In the genomic region with DNA sequence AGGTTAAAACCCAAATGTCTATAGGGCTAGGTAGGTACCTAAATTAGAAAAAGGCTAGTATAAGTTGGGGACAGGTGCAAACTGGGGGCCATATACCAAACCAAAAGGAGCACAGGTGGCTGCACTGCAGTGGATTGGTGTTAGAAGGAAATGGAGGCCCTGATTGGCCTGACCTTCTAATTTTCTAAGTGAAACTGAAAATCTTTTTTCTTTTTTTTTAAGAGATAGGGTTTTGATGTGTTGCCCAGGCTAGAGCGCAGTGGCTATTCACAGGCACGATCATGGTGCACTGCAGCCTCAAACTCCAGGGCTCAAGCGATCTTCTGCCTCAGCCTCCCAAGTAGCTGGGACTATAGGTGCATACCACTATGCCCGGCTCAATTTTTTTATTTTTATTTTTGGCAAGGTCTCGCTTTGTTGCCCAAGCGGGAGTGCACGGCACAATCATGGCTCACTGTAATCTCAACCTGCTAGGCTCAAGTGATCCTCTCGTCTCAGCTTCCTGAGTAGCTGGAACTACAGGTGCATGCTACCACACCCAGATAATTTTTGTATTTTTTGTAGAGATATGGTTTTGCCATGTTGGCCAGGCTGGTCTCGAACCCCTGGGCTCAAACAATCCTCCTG, we compare ENCODE assay signal across 11 cellular contexts. TPM values are rescaled to one million over a fixed set of nuclear protein-coding genes. Genes with fewer than 3 reads are reported as not detected.
DNase-seq lines count a peak whose midpoint lies in the region; ATAC-seq and TF ChIP-seq lines count a peak whose summit lies in the region.
"Had no signal": no experiment of that assay in that cellular context is flagged by ENCODE, and none has a peak within 500 bp of the region (broad histone marks: within the 10 kb centered on the region; RNA-seq: fewer than 3 reads in every experiment).

No MANE protein-coding gene starts in this region.

- no peaks in the 10 kb centered on the region for H3K27me3 ChIP-seq in stomach smooth muscle (ENCODE audit: control insufficient read depth in 1 of 2, insufficient read depth in 2 of 2, low read length in 2 of 2)
- H3K27me3 ChIP-seq: right atrium auricular region had no signal

- H3K36me3 Mint-ChIP-seq in chondrocyte (ENCODE audit: low read depth) = no peaks in the 10 kb centered on the region

- no peak overlapping the region for H3K27ac Mint-ChIP-seq in chondrocyte (ENCODE audit: unreplicated experiment)

- peak overlapping the region; percentile 82 for H3K27ac ChIP-seq in stomach smooth muscle (ENCODE audit: low read length)

- no peaks in the 10 kb centered on the region for H3K36me3 ChIP-seq in stomach smooth muscle (ENCODE audit: control insufficient read depth in 2 of 2, insufficient read depth in 2 of 2, low read length in 2 of 2)
- H3K36me3 ChIP-seq: right atrium auricular region had no signal

- H3K27me3 Mint-ChIP-seq in chondrocyte (ENCODE audit: low read depth) = peaks cover 24% of the 10 kb centered on the region
- H3K27me3 Mint-ChIP-seq: activated naive CD8-positive, alpha-beta T cell treated with anti-CD3 and anti-CD28 coated beads, Interleukin-2, amount 10 ng/mL, durations not matched to agents 7 days and 5 days had no signal

- TF ChIP-seq CTCF in chondrocyte (IDR thresholded peaks at IDR 0.05) = no peak

- H3K4me1 ChIP-seq in stomach smooth muscle (ENCODE audit: control insufficient read depth, insufficient read depth, low read length) = peaks cover 31% of the 10 kb centered on the region

- no peaks in the 10 kb centered on the region for H3K9me3 Mint-ChIP-seq in chondrocyte (ENCODE audit: low read depth)
- H3K9me3 Mint-ChIP-seq: activated naive CD8-positive, alpha-beta T cell treated with anti-CD3 and anti-CD28 coated beads, Interleukin-2, amount 10 ng/mL, durations not matched to agents 7 days and 5 days had no signal

- DNase-seq in GOT3 (lab: John Stamatoyannopoulos, UW) = no peak
- no peak for DNase-seq in nucleus accumbens (lab: John Stamatoyannopoulos, UW)
- no peak for DNase-seq in chondrocyte (ENCODE audit: low spot score)
- DNase-seq: activated naive CD8-positive, alpha-beta T cell treated with anti-CD3 and anti-CD28 coated beads, Interleukin-2, amount 10 ng/mL, durations not matched to agents 7 days and 5 days; KBM-7; stimulated activated naive CD4-positive, alpha-beta T cell had no signal

- ATAC-seq in GM18907 (IDR thresholded peaks at IDR 0.05; ENCODE audit: unreplicated experiment) (peak; percentile 60), GM21825 (IDR thresholded peaks at IDR 0.05; ENCODE audit: unreplicated experiment) (peak; percentile 50), HG03469 (IDR thresholded peaks at IDR 0.05; ENCODE audit: unreplicated experiment) (peak; percentile 46)

- no peak overlapping the region for H3K9ac ChIP-seq in stomach smooth muscle (ENCODE audit: low read length in 2 of 2)

- H3K9me3 ChIP-seq in stomach smooth muscle (ENCODE audit: control insufficient read depth in 2 of 2, low read length in 2 of 2) = no peaks in the 10 kb centered on the region
- H3K9me3 ChIP-seq: right atrium auricular region had no signal

- peaks cover 6% of the 10 kb centered on the region for H3K4me1 Mint-ChIP-seq in chondrocyte (ENCODE audit: low read depth)

- no peak overlapping the region for H3K4me3 Mint-ChIP-seq in chondrocyte (ENCODE audit: unreplicated experiment)

- no peak overlapping the region for H3K4me3 ChIP-seq in stomach smooth muscle (ENCODE audit: low read length in 2 of 2)

RNA-seq across cellular contexts. Expression of a gene that starts 9.8 kb away (rescaled TPM):
- total RNA-seq in chondrocyte = 1.2 to 1.5 TPM (median 1.3 TPM) in 3 replicates

RNA-seq across cellular contexts. Expression of a gene that starts 19.3 kb away (rescaled TPM):
- total RNA-seq in chondrocyte = 21.4 to 29.1 TPM (median 21.7 TPM) in 3 replicates
